ENCODE assay signal across 2 cellular contexts in the genomic region with DNA sequence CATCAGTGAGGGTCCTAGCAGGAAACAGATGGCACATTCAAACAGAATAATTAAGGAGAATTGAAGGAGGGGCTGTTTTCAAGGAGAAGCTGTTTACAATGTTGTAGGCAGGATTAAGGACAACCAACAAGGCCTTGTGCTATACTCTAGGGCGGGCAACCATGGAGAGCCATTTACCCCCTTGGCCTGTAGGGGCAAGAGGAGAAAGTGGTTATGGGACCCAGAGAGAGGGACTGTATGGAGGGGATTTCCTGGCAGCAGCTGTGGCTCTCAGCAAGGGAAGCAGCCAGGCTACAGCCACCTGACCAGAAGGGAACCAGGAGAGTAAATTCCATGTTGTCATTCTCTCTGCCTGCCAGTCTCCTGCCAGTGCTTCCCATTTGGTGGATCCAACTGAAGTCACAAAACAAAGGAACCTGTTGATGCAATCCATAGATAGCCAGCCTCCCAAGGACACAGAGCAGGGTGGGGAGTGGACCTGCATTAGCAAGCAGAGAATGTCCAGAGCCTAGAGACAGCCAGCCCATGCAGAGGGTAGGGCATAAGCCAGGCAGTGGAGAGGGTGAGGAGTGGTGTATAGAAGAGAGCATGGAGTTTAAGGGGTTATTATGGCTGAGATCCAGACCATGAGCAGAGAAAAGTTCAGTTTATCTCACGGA.
TF ChIP-seq lines count a peak whose summit lies in the region.

No MANE protein-coding gene starts in this region.

TF ChIP-seq in HepG2, 621 proteins besides CTCF, POLR2A, EP300 and RAD21 (continues in another document):
- TF ChIP-seq, protein P1, sequence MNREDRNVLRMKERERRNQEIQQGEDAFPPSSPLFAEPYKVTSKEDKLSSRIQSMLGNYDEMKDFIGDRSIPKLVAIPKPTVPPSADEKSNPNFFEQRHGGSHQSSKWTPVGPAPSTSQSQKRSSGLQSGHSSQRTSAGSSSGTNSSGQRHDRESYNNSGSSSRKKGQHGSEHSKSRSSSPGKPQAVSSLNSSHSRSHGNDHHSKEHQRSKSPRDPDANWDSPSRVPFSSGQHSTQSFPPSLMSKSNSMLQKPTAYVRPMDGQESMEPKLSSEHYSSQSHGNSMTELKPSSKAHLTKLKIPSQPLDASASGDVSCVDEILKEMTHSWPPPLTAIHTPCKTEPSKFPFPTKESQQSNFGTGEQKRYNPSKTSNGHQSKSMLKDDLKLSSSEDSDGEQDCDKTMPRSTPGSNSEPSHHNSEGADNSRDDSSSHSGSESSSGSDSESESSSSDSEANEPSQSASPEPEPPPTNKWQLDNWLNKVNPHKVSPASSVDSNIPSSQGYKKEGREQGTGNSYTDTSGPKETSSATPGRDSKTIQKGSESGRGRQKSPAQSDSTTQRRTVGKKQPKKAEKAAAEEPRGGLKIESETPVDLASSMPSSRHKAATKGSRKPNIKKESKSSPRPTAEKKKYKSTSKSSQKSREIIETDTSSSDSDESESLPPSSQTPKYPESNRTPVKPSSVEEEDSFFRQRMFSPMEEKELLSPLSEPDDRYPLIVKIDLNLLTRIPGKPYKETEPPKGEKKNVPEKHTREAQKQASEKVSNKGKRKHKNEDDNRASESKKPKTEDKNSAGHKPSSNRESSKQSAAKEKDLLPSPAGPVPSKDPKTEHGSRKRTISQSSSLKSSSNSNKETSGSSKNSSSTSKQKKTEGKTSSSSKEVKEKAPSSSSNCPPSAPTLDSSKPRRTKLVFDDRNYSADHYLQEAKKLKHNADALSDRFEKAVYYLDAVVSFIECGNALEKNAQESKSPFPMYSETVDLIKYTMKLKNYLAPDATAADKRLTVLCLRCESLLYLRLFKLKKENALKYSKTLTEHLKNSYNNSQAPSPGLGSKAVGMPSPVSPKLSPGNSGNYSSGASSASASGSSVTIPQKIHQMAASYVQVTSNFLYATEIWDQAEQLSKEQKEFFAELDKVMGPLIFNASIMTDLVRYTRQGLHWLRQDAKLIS (CRISPR knock-in tag; IDR thresholded peaks at IDR 0.05): no peak
- no peak for TF ChIP-seq KDM5B (CRISPR knock-in tag; IDR thresholded peaks at IDR 0.05; ENCODE audit: borderline replicate concordance)
- no peak for TF ChIP-seq NFKB2 (CRISPR knock-in tag; IDR thresholded peaks at IDR 0.05; ENCODE audit: borderline replicate concordance)
- TF ChIP-seq NONO (IDR thresholded peaks at IDR 0.05): no peak
- no peak for TF ChIP-seq NONO (CRISPR knock-in tag; conservative IDR thresholded peaks at IDR 0.05)
- TF ChIP-seq ZNF772 (CRISPR knock-in tag; IDR thresholded peaks at IDR 0.05): no peak
- no peak for TF ChIP-seq SOX6 (IDR thresholded peaks at IDR 0.05)
- TF ChIP-seq SOX6 (CRISPR knock-in tag; IDR thresholded peaks at IDR 0.05): peak; percentile 42; the same call in 1 of the 2 replicates
- TF ChIP-seq, protein P2, sequence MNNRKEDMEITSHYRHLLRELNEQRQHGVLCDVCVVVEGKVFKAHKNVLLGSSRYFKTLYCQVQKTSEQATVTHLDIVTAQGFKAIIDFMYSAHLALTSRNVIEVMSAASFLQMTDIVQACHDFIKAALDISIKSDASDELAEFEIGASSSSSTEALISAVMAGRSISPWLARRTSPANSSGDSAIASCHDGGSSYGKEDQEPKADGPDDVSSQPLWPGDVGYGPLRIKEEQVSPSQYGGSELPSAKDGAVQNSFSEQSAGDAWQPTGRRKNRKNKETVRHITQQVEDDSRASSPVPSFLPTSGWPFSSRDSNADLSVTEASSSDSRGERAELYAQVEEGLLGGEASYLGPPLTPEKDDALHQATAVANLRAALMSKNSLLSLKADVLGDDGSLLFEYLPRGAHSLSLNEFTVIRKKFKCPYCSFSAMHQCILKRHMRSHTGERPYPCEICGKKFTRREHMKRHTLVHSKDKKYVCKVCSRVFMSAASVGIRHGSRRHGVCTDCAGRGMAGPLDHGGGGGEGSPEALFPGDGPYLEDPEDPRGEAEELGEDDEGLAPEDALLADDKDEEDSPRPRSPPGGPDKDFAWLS (CRISPR knock-in tag; IDR thresholded peaks at IDR 0.05; ENCODE audit: borderline replicate concordance): no peak
- TF ChIP-seq LCORL (IDR thresholded peaks at IDR 0.05): no peak
- no peak for TF ChIP-seq LCORL (CRISPR knock-in tag; IDR thresholded peaks at IDR 0.05)
- 0 out of 2 replicates have a peak, but pooled peaks have one; percentile 12 for TF ChIP-seq SALL1 (CRISPR knock-in tag; IDR thresholded peaks at IDR 0.05)
- TF ChIP-seq NR2F2 (IDR thresholded peaks at IDR 0.05; ENCODE audit: borderline replicate concordance, low read depth): no peak
- no peak for TF ChIP-seq MYC (CRISPR knock-in tag; IDR thresholded peaks at IDR 0.05; ENCODE audit: borderline replicate concordance)
- no peak for TF ChIP-seq MEIS1 (CRISPR knock-in tag; IDR thresholded peaks at IDR 0.05; ENCODE audit: borderline replicate concordance)
- TF ChIP-seq SOX13 (IDR thresholded peaks at IDR 0.05): no peak
- TF ChIP-seq SOX13 (CRISPR knock-in tag; conservative IDR thresholded peaks at IDR 0.05 in 1 of 2, IDR thresholded peaks at IDR 0.05 in 1 of 2): peak in 1 of 2 experiments; percentile 42; a peak in 1 of 4 replicates
- TF ChIP-seq ZNF644 (CRISPR knock-in tag; IDR thresholded peaks at IDR 0.05; ENCODE audit: low read depth): peak; percentile 71; the same call in 1 of the 2 replicates
- TF ChIP-seq, protein P3, sequence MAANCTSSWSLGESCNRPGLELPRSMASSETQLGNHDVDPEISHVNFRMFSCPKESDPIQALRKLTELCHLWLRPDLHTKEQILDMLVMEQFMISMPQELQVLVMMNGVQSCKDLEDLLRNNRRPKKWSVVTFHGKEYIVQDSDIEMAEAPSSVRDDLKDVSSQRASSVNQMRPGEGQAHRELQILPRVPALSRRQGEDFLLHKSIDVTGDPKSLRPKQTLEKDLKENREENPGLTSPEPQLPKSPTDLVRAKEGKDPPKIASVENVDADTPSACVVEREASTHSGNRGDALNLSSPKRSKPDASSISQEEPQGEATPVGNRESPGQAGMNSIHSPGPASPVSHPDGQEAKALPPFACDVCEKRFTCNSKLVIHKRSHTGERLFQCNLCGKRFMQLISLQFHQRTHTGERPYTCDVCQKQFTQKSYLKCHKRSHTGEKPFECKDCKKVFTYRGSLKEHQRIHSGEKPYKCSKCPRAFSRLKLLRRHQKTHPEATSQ (CRISPR knock-in tag; IDR thresholded peaks at IDR 0.05; ENCODE audit: borderline replicate concordance): no peak
- TF ChIP-seq U2AF2 (IDR thresholded peaks at IDR 0.05; ENCODE audit: low read depth, low read length): no peak
- TF ChIP-seq, protein P4, sequence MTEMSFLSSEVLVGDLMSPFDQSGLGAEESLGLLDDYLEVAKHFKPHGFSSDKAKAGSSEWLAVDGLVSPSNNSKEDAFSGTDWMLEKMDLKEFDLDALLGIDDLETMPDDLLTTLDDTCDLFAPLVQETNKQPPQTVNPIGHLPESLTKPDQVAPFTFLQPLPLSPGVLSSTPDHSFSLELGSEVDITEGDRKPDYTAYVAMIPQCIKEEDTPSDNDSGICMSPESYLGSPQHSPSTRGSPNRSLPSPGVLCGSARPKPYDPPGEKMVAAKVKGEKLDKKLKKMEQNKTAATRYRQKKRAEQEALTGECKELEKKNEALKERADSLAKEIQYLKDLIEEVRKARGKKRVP (CRISPR knock-in tag; IDR thresholded peaks at IDR 0.05): no peak
- no peak for TF ChIP-seq NCOA5 (CRISPR knock-in tag; IDR thresholded peaks at IDR 0.05)
- no peak for TF ChIP-seq CHCHD3 (CRISPR knock-in tag; IDR thresholded peaks at IDR 0.05)
- TF ChIP-seq CREB1 (IDR thresholded peaks at IDR 0.05): no peak
- no peak for TF ChIP-seq CREB1 (CRISPR knock-in tag; IDR thresholded peaks at IDR 0.05)

TF ChIP-seq in WTC11, 78 proteins besides CTCF, POLR2A, EP300 and RAD21:
- TF ChIP-seq ATF1 (CRISPR knock-in tag; IDR thresholded peaks at IDR 0.05) (no peak), RELA (CRISPR knock-in tag; IDR thresholded peaks at IDR 0.05; ENCODE audit: borderline replicate concordance) (no peak), GTF2I (CRISPR knock-in tag; conservative IDR thresholded peaks at IDR 0.05) (no peak), SMAD4 (CRISPR knock-in tag; IDR thresholded peaks at IDR 0.05) (no peak), SP1 (CRISPR knock-in tag; conservative IDR thresholded peaks at IDR 0.05) (no peak), SMAD3 (CRISPR knock-in tag; IDR thresholded peaks at IDR 0.05; ENCODE audit: borderline replicate concordance) (no peak)
- TF ChIP-seq, protein P5, sequence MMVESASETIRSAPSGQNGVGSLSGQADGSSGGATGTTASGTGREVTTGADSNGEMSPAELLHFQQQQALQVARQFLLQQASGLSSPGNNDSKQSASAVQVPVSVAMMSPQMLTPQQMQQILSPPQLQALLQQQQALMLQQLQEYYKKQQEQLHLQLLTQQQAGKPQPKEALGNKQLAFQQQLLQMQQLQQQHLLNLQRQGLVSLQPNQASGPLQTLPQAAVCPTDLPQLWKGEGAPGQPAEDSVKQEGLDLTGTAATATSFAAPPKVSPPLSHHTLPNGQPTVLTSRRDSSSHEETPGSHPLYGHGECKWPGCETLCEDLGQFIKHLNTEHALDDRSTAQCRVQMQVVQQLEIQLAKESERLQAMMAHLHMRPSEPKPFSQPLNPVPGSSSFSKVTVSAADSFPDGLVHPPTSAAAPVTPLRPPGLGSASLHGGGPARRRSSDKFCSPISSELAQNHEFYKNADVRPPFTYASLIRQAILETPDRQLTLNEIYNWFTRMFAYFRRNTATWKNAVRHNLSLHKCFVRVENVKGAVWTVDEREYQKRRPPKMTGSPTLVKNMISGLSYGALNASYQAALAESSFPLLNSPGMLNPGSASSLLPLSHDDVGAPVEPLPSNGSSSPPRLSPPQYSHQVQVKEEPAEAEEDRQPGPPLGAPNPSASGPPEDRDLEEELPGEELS (CRISPR knock-in tag; IDR thresholded peaks at IDR 0.05): no peak
